1 cellular context compared by ENCODE assay signal in genomic region chr12:52949413-52950331, GRCh38.
A peak's percentile ranks its signal among the peaks of the same experiment; 100 is the strongest.
TF ChIP-seq lines count a peak whose summit lies in the region.

No MANE protein-coding gene starts in this region.

TF ChIP-seq in HEK293, 187 proteins besides CTCF, POLR2A, EP300 and RAD21 (continued from another document and continues in another):
- TF ChIP-seq REPIN1 (tag by site-specific recombination; IDR thresholded peaks at IDR 0.05; ENCODE audit: low read depth) (no peak), ZBTB26 (tag by site-specific recombination; optimal IDR thresholded peaks at IDR 0.05) (no peak), ZNF664 (tag by site-specific recombination; IDR thresholded peaks at IDR 0.05) (no peak), SCRT2 (tag by site-specific recombination; IDR thresholded peaks at IDR 0.05) (no peak; the same call in 1 of the 2 replicates), ZNF555 (tag by site-specific recombination; conservative IDR thresholded peaks at IDR 0.05) (no peak), MEIS1 (CRISPR knock-in tag; IDR thresholded peaks at IDR 0.05; ENCODE audit: borderline replicate concordance) (no peak), ZNF544 (tag by site-specific recombination; IDR thresholded peaks at IDR 0.05) (no peak), ZIC2 (tag by site-specific recombination; IDR thresholded peaks at IDR 0.05) (no peak), WT1 (tag by site-specific recombination; IDR thresholded peaks at IDR 0.05) (peak; percentile 87), ZNF501 (tag by site-specific recombination; IDR thresholded peaks at IDR 0.05) (peak; percentile 86), ZNF791 (tag by site-specific recombination; IDR thresholded peaks at IDR 0.05) (no peak), KLF9 (tag by site-specific recombination; IDR thresholded peaks at IDR 0.05; ENCODE audit: low read depth) (peak; percentile 41; the same call in 1 of the 2 replicates), ZBTB11 (tag by site-specific recombination; conservative IDR thresholded peaks at IDR 0.05; ENCODE audit: low read depth) (peak; percentile 60), MYNN (tag by site-specific recombination; IDR thresholded peaks at IDR 0.05; ENCODE audit: borderline replicate concordance) (no peak), ZNF174 (tag by site-specific recombination; IDR thresholded peaks at IDR 0.05) (no peak), ZNF558 (tag by site-specific recombination; IDR thresholded peaks at IDR 0.05) (no peak; the same call in 1 of the 2 replicates), KLF10 (tag by site-specific recombination; IDR thresholded peaks at IDR 0.05) (0 out of 2 replicates have a peak, but pooled peaks have one; percentile 19), ZNF571 (tag by site-specific recombination; IDR thresholded peaks at IDR 0.05) (no peak), ZNF449 (tag by site-specific recombination; IDR thresholded peaks at IDR 0.05) (no peak), ZSCAN23 (tag by site-specific recombination; IDR thresholded peaks at IDR 0.05) (0 out of 2 replicates have a peak, but pooled peaks have one; percentile 32), ZNF350 (tag by site-specific recombination; IDR thresholded peaks at IDR 0.05) (no peak), SP3 (tag by site-specific recombination; IDR thresholded peaks at IDR 0.05) (peak; percentile 77), ZNF785 (tag by site-specific recombination; IDR thresholded peaks at IDR 0.05) (no peak), ZBTB21 (tag by site-specific recombination; IDR thresholded peaks at IDR 0.05) (peak; percentile 55), ZNF777 (tag by site-specific recombination; IDR thresholded peaks at IDR 0.05; ENCODE audit: borderline replicate concordance) (no peak), ZSCAN5A (tag by site-specific recombination; IDR thresholded peaks at IDR 0.05) (no peak), ZSCAN18 (tag by site-specific recombination; IDR thresholded peaks at IDR 0.05) (no peak), YY1 (tag by site-specific recombination; IDR thresholded peaks at IDR 0.05) (no peak), ZNF24 (tag by site-specific recombination; IDR thresholded peaks at IDR 0.05) (peak; percentile 82), OVOL3 (tag by site-specific recombination; IDR thresholded peaks at IDR 0.05) (no peak), ZFP41 (tag by site-specific recombination; IDR thresholded peaks at IDR 0.05; ENCODE audit: borderline replicate concordance) (no peak), ZNF837 (tag by site-specific recombination; IDR thresholded peaks at IDR 0.05) (no peak), ZNF211 (tag by site-specific recombination; IDR thresholded peaks at IDR 0.05; ENCODE audit: low read depth) (no peak), ZNF324 (tag by site-specific recombination; IDR thresholded peaks at IDR 0.05) (peak; percentile 62; the same call in 1 of the 2 replicates), SP2 (tag by site-specific recombination; IDR thresholded peaks at IDR 0.05) (peak; percentile 91), ZNF596 (tag by site-specific recombination; IDR thresholded peaks at IDR 0.05) (no peak), TCF7L2 (IDR thresholded peaks at IDR 0.05; ENCODE audit: borderline replicate concordance, low read depth, low read length) (no peak), ZFP69B (tag by site-specific recombination; IDR thresholded peaks at IDR 0.05) (peak; percentile 91), ZNF148 (tag by site-specific recombination; IDR thresholded peaks at IDR 0.05; ENCODE audit: borderline replicate concordance) (no peak), ZNF16 (tag by site-specific recombination; IDR thresholded peaks at IDR 0.05; ENCODE audit: low read depth) (no peak)
- TF ChIP-seq, protein P1, sequence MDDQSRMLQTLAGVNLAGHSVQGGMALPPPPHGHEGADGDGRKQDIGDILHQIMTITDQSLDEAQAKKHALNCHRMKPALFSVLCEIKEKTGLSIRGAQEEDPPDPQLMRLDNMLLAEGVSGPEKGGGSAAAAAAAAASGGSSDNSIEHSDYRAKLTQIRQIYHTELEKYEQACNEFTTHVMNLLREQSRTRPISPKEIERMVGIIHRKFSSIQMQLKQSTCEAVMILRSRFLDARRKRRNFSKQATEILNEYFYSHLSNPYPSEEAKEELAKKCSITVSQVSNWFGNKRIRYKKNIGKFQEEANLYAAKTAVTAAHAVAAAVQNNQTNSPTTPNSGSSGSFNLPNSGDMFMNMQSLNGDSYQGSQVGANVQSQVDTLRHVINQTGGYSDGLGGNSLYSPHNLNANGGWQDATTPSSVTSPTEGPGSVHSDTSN (CRISPR knock-in tag; IDR thresholded peaks at IDR 0.05) = no peak
- TF ChIP-seq, protein P2, sequence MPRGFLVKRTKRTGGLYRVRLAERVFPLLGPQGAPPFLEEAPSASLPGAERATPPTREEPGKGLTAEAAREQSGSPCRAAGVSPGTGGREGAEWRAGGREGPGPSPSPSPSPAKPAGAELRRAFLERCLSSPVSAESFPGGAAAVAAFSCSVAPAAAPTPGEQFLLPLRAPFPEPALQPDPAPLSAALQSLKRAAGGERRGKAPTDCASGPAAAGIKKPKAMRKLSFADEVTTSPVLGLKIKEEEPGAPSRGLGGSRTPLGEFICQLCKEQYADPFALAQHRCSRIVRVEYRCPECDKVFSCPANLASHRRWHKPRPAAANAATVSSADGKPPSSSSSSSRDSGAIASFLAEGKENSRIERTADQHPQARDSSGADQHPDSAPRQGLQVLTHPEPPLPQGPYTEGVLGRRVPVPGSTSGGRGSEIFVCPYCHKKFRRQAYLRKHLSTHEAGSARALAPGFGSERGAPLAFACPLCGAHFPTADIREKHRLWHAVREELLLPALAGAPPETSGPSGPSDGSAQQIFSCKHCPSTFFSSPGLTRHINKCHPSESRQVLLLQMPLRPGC (tag by site-specific recombination; IDR thresholded peaks at IDR 0.05) = peak; percentile 90
- TF ChIP-seq, protein P3, sequence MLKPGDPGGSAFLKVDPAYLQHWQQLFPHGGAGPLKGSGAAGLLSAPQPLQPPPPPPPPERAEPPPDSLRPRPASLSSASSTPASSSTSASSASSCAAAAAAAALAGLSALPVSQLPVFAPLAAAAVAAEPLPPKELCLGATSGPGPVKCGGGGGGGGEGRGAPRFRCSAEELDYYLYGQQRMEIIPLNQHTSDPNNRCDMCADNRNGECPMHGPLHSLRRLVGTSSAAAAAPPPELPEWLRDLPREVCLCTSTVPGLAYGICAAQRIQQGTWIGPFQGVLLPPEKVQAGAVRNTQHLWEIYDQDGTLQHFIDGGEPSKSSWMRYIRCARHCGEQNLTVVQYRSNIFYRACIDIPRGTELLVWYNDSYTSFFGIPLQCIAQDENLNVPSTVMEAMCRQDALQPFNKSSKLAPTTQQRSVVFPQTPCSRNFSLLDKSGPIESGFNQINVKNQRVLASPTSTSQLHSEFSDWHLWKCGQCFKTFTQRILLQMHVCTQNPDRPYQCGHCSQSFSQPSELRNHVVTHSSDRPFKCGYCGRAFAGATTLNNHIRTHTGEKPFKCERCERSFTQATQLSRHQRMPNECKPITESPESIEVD (tag by site-specific recombination; IDR thresholded peaks at IDR 0.05) = no peak
- TF ChIP-seq, protein P4, sequence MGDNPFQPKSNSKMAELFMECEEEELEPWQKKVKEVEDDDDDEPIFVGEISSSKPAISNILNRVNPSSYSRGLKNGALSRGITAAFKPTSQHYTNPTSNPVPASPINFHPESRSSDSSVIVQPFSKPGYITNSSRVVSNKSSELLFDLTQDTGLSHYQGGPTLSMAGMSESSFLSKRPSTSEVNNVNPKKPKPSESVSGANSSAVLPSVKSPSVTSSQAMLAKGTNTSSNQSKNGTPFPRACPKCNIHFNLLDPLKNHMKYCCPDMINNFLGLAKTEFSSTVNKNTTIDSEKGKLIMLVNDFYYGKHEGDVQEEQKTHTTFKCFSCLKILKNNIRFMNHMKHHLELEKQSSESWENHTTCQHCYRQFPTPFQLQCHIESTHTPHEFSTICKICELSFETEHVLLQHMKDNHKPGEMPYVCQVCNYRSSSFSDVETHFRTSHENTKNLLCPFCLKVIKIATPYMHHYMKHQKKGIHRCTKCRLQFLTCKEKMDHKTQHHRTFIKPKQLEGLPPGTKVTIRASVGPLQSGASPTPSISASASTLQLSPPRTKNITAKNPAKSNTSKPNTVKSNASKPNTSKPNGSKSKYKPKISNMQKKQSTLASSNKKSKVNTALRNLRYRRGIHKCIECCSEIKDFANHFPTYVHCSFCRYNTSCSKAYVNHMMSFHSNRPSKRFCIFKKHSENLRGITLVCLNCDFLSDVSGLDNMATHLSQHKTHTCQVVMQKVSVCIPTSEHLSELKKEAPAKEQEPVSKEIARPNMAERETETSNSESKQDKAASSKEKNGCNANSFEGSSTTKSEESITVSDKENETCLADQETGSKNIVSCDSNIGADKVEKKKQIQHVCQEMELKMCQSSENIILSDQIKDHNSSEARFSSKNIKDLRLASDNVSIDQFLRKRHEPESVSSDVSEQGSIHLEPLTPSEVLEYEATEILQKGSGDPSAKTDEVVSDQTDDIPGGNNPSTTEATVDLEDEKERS (tag by site-specific recombination; IDR thresholded peaks at IDR 0.05) = no peak
